ENCODE assay signal across 11 cellular contexts in the genomic region with DNA sequence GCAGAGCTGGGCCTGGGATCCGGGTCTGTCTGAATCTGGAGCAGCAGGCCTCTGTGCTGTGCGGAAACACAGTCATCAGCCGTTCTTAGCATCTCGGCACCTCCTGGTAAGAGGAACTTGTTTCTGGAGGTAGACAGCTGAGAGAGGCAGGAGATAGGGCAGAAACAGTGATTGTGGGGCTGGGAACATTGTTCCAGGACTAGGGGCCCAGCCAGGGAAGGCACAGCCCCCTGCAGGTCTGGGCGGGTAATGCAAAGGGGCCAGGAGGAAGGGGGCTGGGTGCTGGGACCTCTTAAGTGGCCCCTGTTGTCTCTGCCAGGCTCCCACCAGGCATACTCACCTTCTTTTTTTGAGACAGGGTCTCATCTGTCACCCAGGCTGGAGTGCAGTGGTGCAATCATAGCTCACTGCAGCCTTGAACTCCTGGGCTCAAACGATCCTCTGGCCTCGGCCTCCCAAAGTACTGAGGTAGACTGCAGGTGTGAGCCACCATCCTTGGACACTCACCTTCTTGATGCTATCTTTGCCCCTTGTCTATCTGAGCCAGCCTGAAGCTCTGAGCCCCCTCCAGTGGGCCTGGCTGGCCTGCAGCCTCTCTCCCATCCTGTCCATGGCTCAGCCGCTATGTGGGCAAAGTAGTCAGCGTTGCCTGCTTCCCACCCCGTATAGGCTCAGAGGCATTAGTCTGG.
DNase-seq lines count a peak whose midpoint lies in the region; ATAC-seq and TF ChIP-seq lines count a peak whose summit lies in the region.
"Had no signal": no experiment of that assay in that cellular context is flagged by ENCODE, and none has a peak within 500 bp of the region (broad histone marks: within the 10 kb centered on the region; RNA-seq: fewer than 3 reads in every experiment).

No MANE protein-coding gene starts in this region.

- DNase-seq in NCI-H1436 (lab: John Stamatoyannopoulos, UW) (peak; percentile 14), NCI-H1436 treated with DMSO at 0.1 percent for 48 hours (lab: John Stamatoyannopoulos, UW) (no peak), HFFc6 (no peak), astrocyte of the cerebellum (ENCODE audit: low read depth) (no peak), mucosa of descending colon (no peak), esophagus muscularis mucosa (ENCODE audit: extremely low spot score) (no peak)
- DNase-seq: nucleus accumbens had no signal

- no peak overlapping the region for H3K4me3 Mint-ChIP-seq in HFFc6
- H3K4me3 Mint-ChIP-seq: activated naive CD8-positive, alpha-beta T cell had no signal

- H3K36me3 ChIP-seq in mucosa of descending colon (ENCODE audit: low read depth): no peaks in the 10 kb centered on the region
- H3K36me3 ChIP-seq in esophagus muscularis mucosa: no peaks in the 10 kb centered on the region
- H3K36me3 ChIP-seq: BLaER1 treated with 17β-estradiol and CSF1 and Interleukin-3, amounts not matched to agents 10 nM and 100 nM had no signal

- TF ChIP-seq EP300 in esophagus muscularis mucosa (IDR thresholded peaks at IDR 0.05): no peak

- H3K27me3 Mint-ChIP-seq in HFFc6 (ENCODE audit: insufficient read depth): peaks cover 49% of the 10 kb centered on the region
- H3K27me3 Mint-ChIP-seq: activated naive CD8-positive, alpha-beta T cell had no signal

- no peak overlapping the region for H3K4me3 ChIP-seq in astrocyte of the cerebellum (ENCODE audit: low read depth, low read length)
- H3K4me3 ChIP-seq in mucosa of descending colon: no peak overlapping the region
- H3K4me3 ChIP-seq in esophagus muscularis mucosa: no peak overlapping the region
- H3K4me3 ChIP-seq: BLaER1 treated with 17β-estradiol and CSF1 and Interleukin-3, amounts not matched to agents 10 nM and 100 nM had no signal

- no peaks in the 10 kb centered on the region for H3K9me3 ChIP-seq in mucosa of descending colon
- peaks cover 0 to 7% (median 0%) of the 10 kb centered on the region in 4 donors for H3K9me3 ChIP-seq in esophagus muscularis mucosa

- peak; percentile 36 for ATAC-seq in mucosa of descending colon
- ATAC-seq in HG02610 (IDR thresholded peaks at IDR 0.05; ENCODE audit: unreplicated experiment): no peak
- no peak for ATAC-seq in HG02763 (IDR thresholded peaks at IDR 0.05; ENCODE audit: unreplicated experiment)

- no peaks in the 10 kb centered on the region for H3K4me1 ChIP-seq in mucosa of descending colon (ENCODE audit: low read depth)
- peaks cover 0 to 4% (median 0%) of the 10 kb centered on the region in 4 donors for H3K4me1 ChIP-seq in esophagus muscularis mucosa

- TF ChIP-seq CTCF in HFFc6 (IDR thresholded peaks at IDR 0.05) (peak; percentile 73), astrocyte of the cerebellum (IDR thresholded peaks at IDR 0.05; ENCODE audit: low read depth, low read length, missing control alignments) (peak; percentile 55), mucosa of descending colon (IDR thresholded peaks at IDR 0.05) (no peak), esophagus muscularis mucosa (IDR thresholded peaks at IDR 0.05) (peak in 1 of 3 experiments; percentile 9)

- no peaks in the 10 kb centered on the region for H3K9me3 Mint-ChIP-seq in HFFc6

- intact Hi-C loops in mucosa of descending colon (cut with DNase I, micrococcal nuclease) (no loop called here), esophagus muscularis mucosa (cut with DNase I) (no loop called here)

- no peaks in the 10 kb centered on the region for H3K36me3 Mint-ChIP-seq in HFFc6 (ENCODE audit: low read depth)
- H3K36me3 Mint-ChIP-seq: activated naive CD8-positive, alpha-beta T cell had no signal

- H3K27ac Mint-ChIP-seq in HFFc6: no peak overlapping the region
- H3K27ac Mint-ChIP-seq: activated naive CD8-positive, alpha-beta T cell had no signal

- peaks cover 0 to 75% (median 0%) of the 10 kb centered on the region in 4 donors for H3K27me3 ChIP-seq in esophagus muscularis mucosa
- H3K27me3 ChIP-seq: BLaER1 treated with 17β-estradiol and CSF1 and Interleukin-3, amounts not matched to agents 10 nM and 100 nM had no signal

- no peaks in the 10 kb centered on the region for H3K4me1 Mint-ChIP-seq in HFFc6 (ENCODE audit: low read depth)

- no peak for TF ChIP-seq POLR2A in esophagus muscularis mucosa (IDR thresholded peaks at IDR 0.05; ENCODE audit: low read depth)

- H3K27ac ChIP-seq in esophagus muscularis mucosa (replicated peaks in 1 of 4): no peak overlapping the region
- H3K27ac ChIP-seq: BLaER1 treated with 17β-estradiol and CSF1 and Interleukin-3, amounts not matched to agents 10 nM and 100 nM had no signal

- in situ Hi-C loops in astrocyte of the cerebellum (cut with HindIII; ENCODE audit: low sequenced_read_pairs): no loop called here

- WGBS in esophagus muscularis mucosa: 80% methylated on average over 6 of the region's 10 CpGs
